Comparison of ENCODE assay signal across 8 cellular contexts in the genomic region with DNA sequence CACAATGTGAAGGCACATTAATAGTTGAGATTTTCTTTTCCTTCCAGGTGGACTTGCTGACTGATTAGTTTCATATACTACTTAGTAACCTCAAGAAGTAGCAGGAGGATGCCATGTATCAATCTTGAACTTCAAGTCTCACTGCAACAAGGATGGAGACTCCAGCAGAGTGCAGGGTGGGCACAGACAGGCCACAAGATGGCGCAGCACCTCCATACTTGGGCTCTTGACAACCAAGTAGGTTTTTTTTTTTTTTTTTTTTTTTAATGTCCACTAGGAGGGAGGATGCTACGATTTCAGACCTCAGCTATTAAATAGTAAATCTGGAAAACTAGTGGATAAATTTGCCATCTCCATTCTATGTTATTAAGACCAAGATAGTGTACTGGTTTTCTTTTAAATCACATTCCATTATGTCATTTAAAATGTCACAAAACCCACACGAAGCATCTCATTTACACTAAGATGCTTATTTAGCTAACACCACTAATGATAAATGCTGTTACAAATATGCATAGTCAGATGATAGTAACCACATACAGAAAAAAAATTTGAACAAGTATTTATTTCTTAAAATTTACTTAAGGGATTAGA. TPM values are rescaled to one million over a fixed set of nuclear protein-coding genes. Genes with fewer than 3 reads are reported as not detected.
DNase-seq lines count a peak whose midpoint lies in the region; ATAC-seq and TF ChIP-seq lines count a peak whose summit lies in the region.

No MANE protein-coding gene starts in this region.

- intact Hi-C loops in Panc1 (cut with micrococcal nuclease; ENCODE audit: unreplicated experiment) = loop anchor here (1.0 kb wide), 1 partner anchor 265 kb away; no protein-coding TSS in a partner anchor

- no peak overlapping the region for H3K27ac ChIP-seq in Panc1 (ENCODE audit: low read length)

- H3K27me3 Mint-ChIP-seq in activated T-cell treated with anti-CD3 and anti-CD28 coated beads, Interleukin-2, amount 50 U/mL, for 24 hours = no peaks in the 10 kb centered on the region
- no peaks in the 10 kb centered on the region for H3K27me3 Mint-ChIP-seq in neural crest cell (ENCODE audit: low read depth)
- no peaks in the 10 kb centered on the region for H3K27me3 Mint-ChIP-seq in stimulated activated naive CD8-positive, alpha-beta T cell treated with anti-CD3 and anti-CD28 coated beads, Interleukin-15, Interleukin-2, amounts not matched to agents 100 ng/mL and 50 ng/mL, for 24 hours

- H3K9me3 ChIP-seq in Panc1 (ENCODE audit: control insufficient read depth, insufficient read depth, low read depth, low read length) = no peaks in the 10 kb centered on the region

- ATAC-seq in Panc1 = peak; percentile 91

- no peak overlapping the region for H3K27ac Mint-ChIP-seq in activated T-cell treated with anti-CD3 and anti-CD28 coated beads, Interleukin-2, amount 50 U/mL, for 24 hours
- H3K27ac Mint-ChIP-seq in neural crest cell (ENCODE audit: unreplicated experiment) = no peak overlapping the region
- peak overlapping the region; percentile 5 for H3K27ac Mint-ChIP-seq in stimulated activated naive CD8-positive, alpha-beta T cell treated with anti-CD3 and anti-CD28 coated beads, Interleukin-15, Interleukin-2, amounts not matched to agents 100 ng/mL and 50 ng/mL, for 24 hours

- peaks cover 11% of the 10 kb centered on the region for H3K36me3 ChIP-seq in Panc1 (ENCODE audit: control insufficient read depth, insufficient read depth, low read length)

- in situ Hi-C loops in Panc1 (cut with HindIII; ENCODE audit: low pct_unique_long_range_greater_than_20kb, low sequenced_read_pairs) = no loop called here

- no TSS peak for BruUV-seq in Panc1 (replicated peaks; lab: Mats Ljungman, UMichigan)

- POLR2A ChIA-PET in Panc1 (lab: Charles Lee) = interaction anchor here (1.1 kb wide), 1 partner anchor 9 kb away, joined by 16 read pairs; no protein-coding TSS in a partner anchor

- H3K27me3 ChIP-seq in Panc1 (ENCODE audit: control insufficient read depth, insufficient read depth, low read length) = no peaks in the 10 kb centered on the region

- H3K36me3 Mint-ChIP-seq in activated T-cell treated with anti-CD3 and anti-CD28 coated beads, Interleukin-2, amount 50 U/mL, for 24 hours (ENCODE audit: low read depth) = peaks cover 58% of the 10 kb centered on the region
- H3K36me3 Mint-ChIP-seq in neural crest cell (ENCODE audit: low read depth) = peaks cover under 1% of the 10 kb centered on the region
- peaks cover 36% of the 10 kb centered on the region for H3K36me3 Mint-ChIP-seq in stimulated activated naive CD8-positive, alpha-beta T cell treated with anti-CD3 and anti-CD28 coated beads, Interleukin-15, Interleukin-2, amounts not matched to agents 100 ng/mL and 50 ng/mL, for 24 hours (ENCODE audit: low read depth)

- CTCF ChIA-PET in Panc1 (lab: Charles Lee) = interaction anchor here (0.5 to 1.0 kb wide), 15 partner anchors 36 to 1413 kb away, joined by 3 to 16 read pairs (median 5); no protein-coding TSS in a partner anchor

- peaks cover 15% of the 10 kb centered on the region for H3K4me1 Mint-ChIP-seq in activated T-cell treated with anti-CD3 and anti-CD28 coated beads, Interleukin-2, amount 50 U/mL, for 24 hours (ENCODE audit: low read depth)
- H3K4me1 Mint-ChIP-seq in neural crest cell = no peaks in the 10 kb centered on the region
- peaks cover 3% of the 10 kb centered on the region for H3K4me1 Mint-ChIP-seq in stimulated activated naive CD8-positive, alpha-beta T cell treated with anti-CD3 and anti-CD28 coated beads, Interleukin-15, Interleukin-2, amounts not matched to agents 100 ng/mL and 50 ng/mL, for 24 hours (ENCODE audit: low read depth)

- TF ChIP-seq CTCF in Panc1 (IDR thresholded peaks at IDR 0.05) = peak; percentile 94
- TF ChIP-seq CTCF in neural crest cell (conservative IDR thresholded peaks at IDR 0.05) = peak; percentile 95

- no peak overlapping the region for H3K4me3 Mint-ChIP-seq in activated T-cell treated with anti-CD3 and anti-CD28 coated beads, Interleukin-2, amount 50 U/mL, for 24 hours
- no peak overlapping the region for H3K4me3 Mint-ChIP-seq in neural crest cell
- no peak overlapping the region for H3K4me3 Mint-ChIP-seq in stimulated activated naive CD8-positive, alpha-beta T cell treated with anti-CD3 and anti-CD28 coated beads, Interleukin-15, Interleukin-2, amounts not matched to agents 100 ng/mL and 50 ng/mL, for 24 hours

- no peaks in the 10 kb centered on the region for H3K9me3 Mint-ChIP-seq in activated T-cell treated with anti-CD3 and anti-CD28 coated beads, Interleukin-2, amount 50 U/mL, for 24 hours
- H3K9me3 Mint-ChIP-seq in neural crest cell = no peaks in the 10 kb centered on the region
- no peaks in the 10 kb centered on the region for H3K9me3 Mint-ChIP-seq in stimulated activated naive CD8-positive, alpha-beta T cell treated with anti-CD3 and anti-CD28 coated beads, Interleukin-15, Interleukin-2, amounts not matched to agents 100 ng/mL and 50 ng/mL, for 24 hours

- no peaks in the 10 kb centered on the region for H3K4me1 ChIP-seq in Panc1 (ENCODE audit: control insufficient read depth, insufficient read depth, low read length)

- peak; percentile 66 to 70 for DNase-seq in NCI-H524 (lab: John Stamatoyannopoulos, UW)
- DNase-seq in NCI-H524 treated with DMSO at 0.1 percent for 48 hours (lab: John Stamatoyannopoulos, UW) = no peak
- DNase-seq in Jurkat, Clone E6-1 (ENCODE audit: low read depth, low spot score) = peak; percentile 83
- DNase-seq in Panc1 (ENCODE audit: low read depth, low spot score) = peak; percentile 76
- DNase-seq in activated T-cell treated with anti-CD3 and anti-CD28 coated beads, Interleukin-2, amount 50 U/mL, for 24 hours = peak; percentile 82
- peak; percentile 81 for DNase-seq in fibroblast of gingiva (ENCODE audit: low read depth)
- peak; percentile 82 for DNase-seq in neural crest cell (ENCODE audit: low read depth, low spot score)

- no peak overlapping the region for H3K4me3 ChIP-seq in Jurkat, Clone E6-1 (ENCODE audit: low read length)
- no peak overlapping the region for H3K4me3 ChIP-seq in Panc1 (ENCODE audit: low read depth in 2 of 2, low read length in 2 of 2)

RNA-seq across cellular contexts. Expression of gene IL6ST, which starts 58.6 kb away (rescaled TPM):
- polyA plus RNA-seq in Jurkat, Clone E6-1 (2012; ENCODE audit: insufficient read depth, insufficient read length) = 16.5 TPM
- total RNA-seq in Panc1 (2021; ENCODE audit: unreplicated experiment) (181 TPM), neural crest cell (39.6 and 47.9 TPM in 2 replicates)
- polyA plus RNA-seq in Panc1 (2012; ENCODE audit: insufficient read length) = 42.3 TPM
